In genomic region chr19:14565298-14565679, GRCh38 we compare ENCODE assay signal across 1 cellular context.
TF ChIP-seq lines count a peak whose summit lies in the region.

No MANE protein-coding gene starts in this region.

TF ChIP-seq in K562, 482 proteins besides CTCF, POLR2A, EP300 and RAD21:
- TF ChIP-seq RBFOX2 (IDR thresholded peaks at IDR 0.05; ENCODE audit: low read depth, low read length): peak; percentile 22
- no peak for TF ChIP-seq POU5F1 (IDR thresholded peaks at IDR 0.05; ENCODE audit: borderline replicate concordance, low read depth, low read length, partially characterized antibody)
- TF ChIP-seq PHF20 (IDR thresholded peaks at IDR 0.05; ENCODE audit: partially characterized antibody): no peak
- peak; percentile 27; the same call in 1 of the 2 replicates for TF ChIP-seq ATF3 (IDR thresholded peaks at IDR 0.05)
- no peak for TF ChIP-seq ATF3 (CRISPR knock-in tag; conservative IDR thresholded peaks at IDR 0.05)
- peak; percentile 99 for TF ChIP-seq ZBTB33 (CRISPR knock-in tag; IDR thresholded peaks at IDR 0.05)
- peak; percentile 54 for TF ChIP-seq POLR2G (IDR thresholded peaks at IDR 0.05; ENCODE audit: low read depth, low read length)
- TF ChIP-seq MED1 (CRISPR knock-in tag; IDR thresholded peaks at IDR 0.05; ENCODE audit: borderline replicate concordance): no peak
- TF ChIP-seq DIDO1 (tag; IDR thresholded peaks at IDR 0.05; ENCODE audit: low read depth): no peak
- no peak for TF ChIP-seq ZNF644 (tag; IDR thresholded peaks at IDR 0.05; ENCODE audit: low read depth)
